Comparison of ENCODE assay signal across 21 cellular contexts in the genomic region with DNA sequence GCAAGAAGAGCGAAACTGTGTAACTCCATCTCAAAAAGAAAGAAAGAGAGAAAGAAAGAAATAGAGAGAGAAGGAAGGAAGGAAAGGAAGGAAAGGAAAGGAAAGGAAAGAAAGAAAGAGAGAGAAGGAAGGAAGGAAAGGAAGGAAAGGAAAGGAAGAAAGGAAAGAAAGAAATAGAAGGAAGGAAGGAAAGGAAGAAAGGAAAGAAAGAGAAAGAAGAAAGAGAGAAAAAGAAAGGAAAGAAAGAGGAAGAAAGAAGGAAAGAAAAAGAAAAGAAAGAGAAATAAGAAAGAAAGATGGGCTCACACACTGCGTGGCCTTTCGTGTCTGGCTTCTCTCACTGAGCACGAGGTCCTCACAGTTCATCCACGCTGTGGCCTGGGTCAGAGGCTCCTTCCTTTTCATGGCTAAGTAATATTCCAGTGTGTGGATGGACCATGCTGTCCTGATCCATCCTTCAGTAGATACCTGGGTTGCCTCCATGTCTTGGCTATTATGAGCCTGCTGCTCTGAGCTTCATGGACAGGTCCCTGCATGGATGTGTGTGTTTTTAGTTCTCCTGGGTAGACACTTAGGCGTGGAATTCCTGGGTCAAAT.
"Had no signal": no experiment of that assay in that cellular context is flagged by ENCODE, and none has a peak within 500 bp of the region (broad histone marks: within the 10 kb centered on the region; RNA-seq: fewer than 3 reads in every experiment).

No MANE protein-coding gene starts in this region.

- H3K27ac ChIP-seq: KMS-11, SJSA1, SK-N-MC had no signal

- H3K4me3 ChIP-seq: SJSA1, SK-N-MC had no signal

- H3K36me3 ChIP-seq: SJSA1 had no signal

- H3K9ac ChIP-seq: KMS-11 had no signal

- DNase-seq: IMR-90, Kasumi-1, MM.1S, NCI-H1092 treated with DMSO at 0.1 percent for 48 hours, NCI-H1436, NCI-H187, NCI-H2029, NCI-H2081 treated with DMSO at 0.1 percent for 48 hours, NCI-H2171, NCI-H226, NCI-H446, NCI-H510A, NCI-H524 treated with DMSO at 0.1 percent for 48 hours, NCI-H69, NCI-H774, Right ventricle myocardium superior, RPMI8226, SIG-M5 had no signal

- H3K4me2 ChIP-seq: KMS-11 had no signal
